21 cellular contexts compared by ENCODE assay signal in the genomic region with DNA sequence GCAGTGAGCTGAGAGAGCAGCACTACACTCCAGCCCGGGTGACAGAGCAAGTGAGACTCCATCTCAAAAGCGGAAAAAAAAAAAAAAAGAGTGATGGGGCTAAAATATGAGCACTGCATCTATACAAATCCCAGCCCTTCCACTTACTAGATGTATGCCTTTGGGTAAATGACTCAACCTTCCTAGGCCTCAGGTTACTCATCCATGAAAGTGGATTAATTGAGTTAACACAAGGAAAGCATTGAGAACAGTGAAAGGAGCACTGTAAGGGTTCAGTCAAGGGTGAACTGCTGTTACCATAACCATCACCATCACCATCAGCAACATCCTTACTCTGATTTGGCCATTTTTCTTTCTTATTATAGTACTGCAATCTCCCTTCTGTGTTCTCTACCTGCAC.
A peak's percentile ranks its signal among the peaks of the same experiment; 100 is the strongest.
DNase-seq lines count a peak whose midpoint lies in the region; ATAC-seq and TF ChIP-seq lines count a peak whose summit lies in the region.
"Had no signal": no experiment of that assay in that cellular context is flagged by ENCODE, and none has a peak within 500 bp of the region (broad histone marks: within the 10 kb centered on the region; RNA-seq: fewer than 3 reads in every experiment).

No MANE protein-coding gene starts in this region.

- H2AFZ ChIP-seq in osteoblast (ENCODE audit: low read length) = no peak overlapping the region

- DNase-seq in DMS53 (lab: John Stamatoyannopoulos, UW) = peak; percentile 26
- DNase-seq in DMS53 treated with DMSO at 0.1 percent for 48 hours (lab: John Stamatoyannopoulos, UW; ENCODE audit: unreplicated experiment) = no peak
- DNase-seq in SW480 (ENCODE audit: low spot score) = peak; percentile 26
- peak; percentile 24 for DNase-seq in kidney glomerular epithelial cell (lab: John Stamatoyannopoulos, UW)
- DNase-seq in stimulated activated effector memory CD8-positive, alpha-beta T cell treated with anti-CD3 and anti-CD28 coated beads, Interleukin-12 subunit alpha, Interleukin-12 subunit beta, amount 100 ng/mL, for 72 hours (ENCODE audit: low spot score in 2 of 2) = no peak
- no peak for DNase-seq in hepatic stellate cell (ENCODE audit: low spot score)
- no peak for DNase-seq in NCI-H1436 (lab: John Stamatoyannopoulos, UW)
- no peak for DNase-seq in osteoblast (ENCODE audit: insufficient read length, low spot score, missing footprints)
- DNase-seq: CD4-positive, alpha-beta memory T cell; DND-41; GDM1; HCEC 1CT; Kasumi-1; NCI-H1417 treated with DMSO at 0.1 percent for 48 hours; NCI-H2029; NCI-H748 treated with DMSO at 0.1 percent for 48 hours; SHP77 had no signal

- H3K9me3 ChIP-seq in osteoblast (ENCODE audit: low read depth, low read length) = no peaks in the 10 kb centered on the region

- H3K36me3 ChIP-seq in osteoblast (ENCODE audit: insufficient read depth, low read length) = no peaks in the 10 kb centered on the region

- no peaks in the 10 kb centered on the region for H3K79me2 ChIP-seq in osteoblast (ENCODE audit: insufficient read depth, low read length)

- no peaks in the 10 kb centered on the region for H3K4me1 ChIP-seq in osteoblast (ENCODE audit: insufficient read depth, low read length)

- no peak for TF ChIP-seq CTCF in osteoblast (IDR thresholded peaks at IDR 0.05; ENCODE audit: extremely low read depth, low read depth, low read length)

- H3K27ac ChIP-seq in osteoblast (ENCODE audit: low read depth, low read length) = no peak overlapping the region
- H3K27ac ChIP-seq: 22Rv1 had no signal

- H3K4me3 Mint-ChIP-seq in stimulated activated effector memory CD8-positive, alpha-beta T cell treated with anti-CD3 and anti-CD28 coated beads, Interleukin-12 subunit alpha, Interleukin-12 subunit beta, amount 100 ng/mL, for 72 hours = no peak overlapping the region
- H3K4me3 Mint-ChIP-seq: CD4-positive, alpha-beta memory T cell; IgD-negative memory B cell had no signal

- no peaks in the 10 kb centered on the region for H3K36me3 Mint-ChIP-seq in stimulated activated effector memory CD8-positive, alpha-beta T cell treated with anti-CD3 and anti-CD28 coated beads, Interleukin-12 subunit alpha, Interleukin-12 subunit beta, amount 100 ng/mL, for 72 hours
- H3K36me3 Mint-ChIP-seq: CD4-positive, alpha-beta memory T cell; IgD-negative memory B cell had no signal

- H3K4me2 ChIP-seq in osteoblast (ENCODE audit: insufficient read depth, low read length) = no peak overlapping the region

- no peaks in the 10 kb centered on the region for H3K9me3 Mint-ChIP-seq in stimulated activated effector memory CD8-positive, alpha-beta T cell treated with anti-CD3 and anti-CD28 coated beads, Interleukin-12 subunit alpha, Interleukin-12 subunit beta, amount 100 ng/mL, for 72 hours

- no peaks in the 10 kb centered on the region for H3K27me3 ChIP-seq in osteoblast (ENCODE audit: insufficient read depth, low read length)

- no peak overlapping the region for H3K27ac Mint-ChIP-seq in stimulated activated effector memory CD8-positive, alpha-beta T cell treated with anti-CD3 and anti-CD28 coated beads, Interleukin-12 subunit alpha, Interleukin-12 subunit beta, amount 100 ng/mL, for 72 hours
- H3K27ac Mint-ChIP-seq: CD4-positive, alpha-beta memory T cell; IgD-negative memory B cell had no signal

- no peaks in the 10 kb centered on the region for H4K20me1 ChIP-seq in osteoblast (ENCODE audit: insufficient read depth, low read length)

- ATAC-seq in stimulated activated effector memory CD8-positive, alpha-beta T cell treated with anti-CD3 and anti-CD28 coated beads, Interleukin-12 subunit alpha, Interleukin-12 subunit beta, amount 100 ng/mL, for 72 hours = peak; percentile 42
- ATAC-seq: GM12878, Panc1 had no signal

- H3K4me3 ChIP-seq in osteoblast (ENCODE audit: insufficient read depth, low read length) = no peak overlapping the region
- H3K4me3 ChIP-seq: GM12878 had no signal

- no peaks in the 10 kb centered on the region for H3K4me1 Mint-ChIP-seq in stimulated activated effector memory CD8-positive, alpha-beta T cell treated with anti-CD3 and anti-CD28 coated beads, Interleukin-12 subunit alpha, Interleukin-12 subunit beta, amount 100 ng/mL, for 72 hours
- H3K4me1 Mint-ChIP-seq: CD4-positive, alpha-beta memory T cell; IgD-negative memory B cell had no signal

Comparison
In these comparisons a context has a peak if more than half of its experiments do, and no peak if none do; other contexts are left out.
1. DNase-seq: peak in DMS53 (single experiment), SW480 (single experiment) and kidney glomerular epithelial cell (single experiment); none in DMS53 treated with DMSO at 0.1 percent for 48 hours (single experiment), stimulated activated effector memory CD8-positive, alpha-beta T cell treated with anti-CD3 and anti-CD28 coated beads, Interleukin-12 subunit alpha, Interleukin-12 subunit beta, amount 100 ng/mL, for 72 hours (0 of 2), hepatic stellate cell (single experiment), NCI-H1436 (single experiment) and osteoblast (single experiment).